9 cellular contexts compared by ENCODE assay signal in genomic region chr15:69668963-69669362, GRCh38.
DNase-seq lines count a peak whose midpoint lies in the region; ATAC-seq, FAIRE-seq and TF ChIP-seq lines count a peak whose summit lies in the region.
"Had no signal": no experiment of that assay in that cellular context is flagged by ENCODE, and none has a peak within 500 bp of the region (broad histone marks: within the 10 kb centered on the region; RNA-seq: fewer than 3 reads in every experiment).

No MANE protein-coding gene starts in this region.

- H4K20me1 ChIP-seq in Loucy (ENCODE audit: insufficient read depth, low read length, poor library complexity, severe bottlenecking) = no peaks in the 10 kb centered on the region

- no peak for TF ChIP-seq POLR2A in GM12892 (IDR thresholded peaks at IDR 0.05; ENCODE audit: low read depth, low read length)

- H3K36me3 ChIP-seq in Loucy (ENCODE audit: insufficient read depth, low read length) (no peaks in the 10 kb centered on the region), left lung (no peaks in the 10 kb centered on the region)

- H3K27ac ChIP-seq in left lung (no peak overlapping the region), caudate nucleus (ENCODE audit: low read depth, low read length) (no peak overlapping the region)

- H3K9me2 ChIP-seq in Loucy (replicated peaks; ENCODE audit: low read depth, low read length) = no peaks in the 10 kb centered on the region

- H3K4me2 ChIP-seq in Loucy (ENCODE audit: low read depth, low read length, poor library complexity, severe bottlenecking) = peak overlapping the region; percentile 78

- H3K9me3 ChIP-seq in Loucy (ENCODE audit: insufficient read depth, low read depth, low read length) (no peaks in the 10 kb centered on the region), left lung (no peaks in the 10 kb centered on the region)

- H3F3A ChIP-seq in Loucy (ENCODE audit: low read depth) = 0 out of 2 replicates have a peak, but pooled peaks cover 6% of the 10 kb centered on the region

- ATAC-seq in GM21381 (IDR thresholded peaks at IDR 0.05; ENCODE audit: unreplicated experiment) (peak; percentile 65), left lung (peak; percentile 6)

- TF ChIP-seq CTCF in Loucy (conservative IDR thresholded peaks at IDR 0.05; ENCODE audit: low read length) = no peak
- no peak for TF ChIP-seq CTCF in left lung (IDR thresholded peaks at IDR 0.05)

- intact Hi-C loops in left lung (cut with DNase I) = no loop called here

- H3K9ac ChIP-seq in Loucy (ENCODE audit: low read depth, low read length, poor library complexity, severe bottlenecking) = peak overlapping the region; percentile 69

- peak; percentile 96 for FAIRE-seq in GM12892 (lab: Jason Lieb, UNC)

- no peaks in the 10 kb centered on the region for H3K27me3 ChIP-seq in Loucy (ENCODE audit: insufficient read depth, low read length, poor library complexity, severe bottlenecking)
- peaks cover 0 to 14% of the 10 kb centered on the region in 2 donors for H3K27me3 ChIP-seq in left lung

- peaks cover 62% of the 10 kb centered on the region for H3K4me1 ChIP-seq in Loucy (ENCODE audit: insufficient read depth, low read length, poor library complexity, severe bottlenecking)
- H3K4me1 ChIP-seq in left lung = peaks cover 0 to 43% of the 10 kb centered on the region in 2 donors

- H3K79me2 ChIP-seq in Loucy (ENCODE audit: insufficient read depth, low read length) = no peaks in the 10 kb centered on the region

- peak overlapping the region; percentile 58 for H3K4me3 ChIP-seq in Loucy (ENCODE audit: low read length, poor library complexity, severe bottlenecking)
- H3K4me3 ChIP-seq in left lung = no peak overlapping the region

- no peak overlapping the region; the same call in 1 of the 2 replicates for H2AFZ ChIP-seq in Loucy (ENCODE audit: low read length)

- DNase-seq in GM12892 (ENCODE audit: insufficient read length) = peak; percentile 34
- DNase-seq in left lung = peak in 1 of 2 donors; percentile 44
- no peak for DNase-seq in COLO829 (ENCODE audit: low spot score)
- no peak for DNase-seq in middle frontal gyrus (ENCODE audit: extremely low spot score, low spot score)
- DNase-seq in stimulated activated CD4-positive, alpha-beta T cell treated with anti-CD3 and anti-CD28 coated beads, Interleukin-4, amount 100 ng/mL, for 4 hours = no peak
- DNase-seq in caudate nucleus (lab: John Stamatoyannopoulos, UW) = no peak
- DNase-seq: activated CD4-positive, CD25-positive, alpha-beta regulatory T cell treated with anti-CD3 and anti-CD28 coated beads, Interleukin-2, amount 50 U/mL, for 72 hours had no signal
